In genomic region chr2:230865324-230865765, GRCh38 we compare ENCODE assay signal across 9 cellular contexts. TPM values are rescaled to one million over a fixed set of nuclear protein-coding genes. Genes with fewer than 3 reads are reported as not detected.
A peak's percentile ranks its signal among the peaks of the same experiment; 100 is the strongest.
DNase-seq lines count a peak whose midpoint lies in the region; ATAC-seq and TF ChIP-seq lines count a peak whose summit lies in the region.
"Had no signal": no experiment of that assay in that cellular context is flagged by ENCODE, and none has a peak within 500 bp of the region (broad histone marks: within the 10 kb centered on the region; RNA-seq: fewer than 3 reads in every experiment).

No MANE protein-coding gene starts in this region.

- WGBS in mammary epithelial cell (ENCODE audit: low coverage, missing lambda C conversion rate): 7% methylated on average over 7 of the region's 23 CpGs

- H3K4me1 ChIP-seq in HCT116 (ENCODE audit: control insufficient read depth in 1 of 2, insufficient read depth in 2 of 2, low read length in 2 of 2) (peaks cover 24 to 34% of the 10 kb centered on the region in 2 experiments), mammary epithelial cell (ENCODE audit: insufficient read depth, low read length) (no peaks in the 10 kb centered on the region), mucosa of descending colon (ENCODE audit: low read depth) (peaks cover 46% of the 10 kb centered on the region)

- H4K20me1 ChIP-seq in HCT116 (ENCODE audit: insufficient read depth): no peaks in the 10 kb centered on the region
- no peaks in the 10 kb centered on the region for H4K20me1 ChIP-seq in mammary epithelial cell (ENCODE audit: insufficient read depth, low read length)

- H3K4me3 ChIP-seq in HCT116 (replicated peaks in 1 of 2; ENCODE audit: low read depth in 1 of 2, low read length in 2 of 2) (peak overlapping the region; percentile 80 to 92), mammary epithelial cell (replicated peaks in 1 of 3; ENCODE audit: insufficient read depth in 1 of 3, low read depth in 2 of 3, low read length in 3 of 3) (peak overlapping the region; percentile 49 to 69 (median 66)), mucosa of descending colon (peak overlapping the region; percentile 100)

- H3K27me3 ChIP-seq in HCT116 (ENCODE audit: insufficient read depth, low read length) (no peaks in the 10 kb centered on the region), mammary epithelial cell (ENCODE audit: insufficient read depth, low read length) (no peaks in the 10 kb centered on the region)

- peak overlapping the region; percentile 66; the same call in 1 of the 2 replicates for H3K27ac ChIP-seq in HCT116 (ENCODE audit: low read depth, low read length)
- no peak overlapping the region for H3K27ac ChIP-seq in mammary epithelial cell (ENCODE audit: insufficient read depth, low read depth, low read length)

- H3K9me3 ChIP-seq in HCT116 (ENCODE audit: control insufficient read depth in 1 of 2, insufficient read depth in 1 of 2, low read depth in 1 of 2, low read length in 2 of 2) (no peaks in the 10 kb centered on the region), mammary epithelial cell (replicated peaks; ENCODE audit: insufficient read depth, low read length) (no peaks in the 10 kb centered on the region), mucosa of descending colon (no peaks in the 10 kb centered on the region)

- ATAC-seq in HCT116 (no peak), mucosa of descending colon (peak; percentile 2), HG02571 (IDR thresholded peaks at IDR 0.05; ENCODE audit: unreplicated experiment) (no peak), GM19324 (IDR thresholded peaks at IDR 0.05; ENCODE audit: low FRiP score, unreplicated experiment) (no peak)

- DNase-seq in AG08396 (ENCODE audit: low spot score) (peak; percentile 37), HCT116 (ENCODE audit: low read depth, low spot score) (no peak), mammary epithelial cell (no peak), mucosa of descending colon (peak in 2 of 3 donors; percentile 64 to 70), NCI-H128 (lab: John Stamatoyannopoulos, UW; ENCODE audit: unreplicated experiment) (no peak), SIG-M5 treated with dmso at 0.1 percent for 504 hours (lab: John Stamatoyannopoulos, UW; ENCODE audit: unreplicated experiment) (no peak)

- BruUV-seq in HCT116 (replicated peaks; lab: Mats Ljungman, UMichigan) (no TSS peak), mammary epithelial cell (replicated peaks; lab: Mats Ljungman, UMichigan) (no TSS peak)

- CTCF ChIA-PET in HCT116 (lab: Charles Lee) (interaction anchor here (0.6 to 1.4 kb wide), 6 partner anchors 9 to 41 kb away, joined by 3 to 7 read pairs (median 4); no protein-coding TSS in a partner anchor), mammary epithelial cell (lab: Charles Lee; ENCODE audit: low non-redundant PET) (no interaction called here)

- H3K4me2 ChIP-seq in HCT116 (ENCODE audit: low read length) (peak overlapping the region; percentile 98), mammary epithelial cell (ENCODE audit: insufficient read depth, low read depth, low read length) (peak overlapping the region; percentile 93)

- H3K9ac ChIP-seq in HCT116 (ENCODE audit: low read length) (peak overlapping the region; percentile 80), mammary epithelial cell (ENCODE audit: insufficient read depth, low read length) (no peak overlapping the region)

- TF ChIP-seq RAD21 in HCT116 (IDR thresholded peaks at IDR 0.05; ENCODE audit: low read depth): no peak

- in situ Hi-C loops in mammary epithelial cell (cut with MboI; ENCODE audit: low sequenced_read_pairs in 2 of 2): no loop called here

- dilution Hi-C loops in mammary epithelial cell (cut with HindIII; ENCODE audit: low sequenced_read_pairs): no loop called here

- H3K9me2 ChIP-seq in HCT116 (ENCODE audit: insufficient read depth): no peaks in the 10 kb centered on the region

- RAD21 ChIA-PET in HCT116 (lab: Charles Lee; ENCODE audit: low non-redundant PET in 1 of 2, low total read pairs in 2 of 2, uncharacterized antibody in 2 of 2, unreplicated experiment in 2 of 2): no interaction called here

- H2AFZ ChIP-seq in HCT116 (ENCODE audit: low read depth, low read length, poor library complexity, severe bottlenecking) (no peak overlapping the region), mammary epithelial cell (ENCODE audit: low read depth, low read length) (peak overlapping the region; percentile 96)

- no peak for TF ChIP-seq POLR2A in HCT116 (IDR thresholded peaks at IDR 0.05; ENCODE audit: borderline replicate concordance, extremely low read depth, insufficient read depth, insufficient read length)

- TF ChIP-seq CTCF in HCT116 (IDR thresholded peaks at IDR 0.05 in 2 of 3, conservative IDR thresholded peaks at IDR 0.05 in 1 of 3; ENCODE audit: borderline replicate concordance in 1 of 3, insufficient read depth in 1 of 3, low read depth in 2 of 3, low read length in 2 of 3) (no peak), mammary epithelial cell (conservative IDR thresholded peaks at IDR 0.05 in 1 of 2, IDR thresholded peaks at IDR 0.05 in 1 of 2; ENCODE audit: extremely low read depth in 1 of 2, insufficient read depth in 1 of 2, low read depth in 1 of 2, low read length in 2 of 2) (no peak), mucosa of descending colon (IDR thresholded peaks at IDR 0.05) (no peak)

- POLR2A ChIA-PET in HCT116 (lab: Charles Lee): interaction anchor here (0.7 kb wide), 1 partner anchor 11 kb away, joined by 3 read pairs; no protein-coding TSS in a partner anchor

- H3K36me3 ChIP-seq in HCT116 (ENCODE audit: control insufficient read depth in 1 of 2, insufficient read depth in 2 of 2, low read length in 2 of 2) (no peaks in the 10 kb centered on the region; a peak in 1 of 4 replicates), mammary epithelial cell (ENCODE audit: insufficient read depth, low read length) (no peaks in the 10 kb centered on the region), mucosa of descending colon (ENCODE audit: low read depth) (no peaks in the 10 kb centered on the region)

- H3K79me2 ChIP-seq in HCT116 (ENCODE audit: insufficient read depth, low read length) (peaks cover 6% of the 10 kb centered on the region; the same call in 1 of the 2 replicates), mammary epithelial cell (ENCODE audit: insufficient read depth, low read length) (no peaks in the 10 kb centered on the region)

- intact Hi-C loops in HCT116 (cut with micrococcal nuclease): no loop called here
- intact Hi-C loops in mammary epithelial cell (cut with micrococcal nuclease): no loop called here
- intact Hi-C loops in mucosa of descending colon (cut with DNase I, micrococcal nuclease): no loop called here

TF ChIP-seq in HCT116, 20 proteins besides CTCF, POLR2A, EP300 and RAD21 (continues in another document):
- TF ChIP-seq, protein P1, sequence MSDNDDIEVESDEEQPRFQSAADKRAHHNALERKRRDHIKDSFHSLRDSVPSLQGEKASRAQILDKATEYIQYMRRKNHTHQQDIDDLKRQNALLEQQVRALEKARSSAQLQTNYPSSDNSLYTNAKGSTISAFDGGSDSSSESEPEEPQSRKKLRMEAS (IDR thresholded peaks at IDR 0.05): no peak
- TF ChIP-seq TCF7L2 (IDR thresholded peaks at IDR 0.05; ENCODE audit: borderline replicate concordance, extremely low read depth, insufficient read depth, insufficient read length): no peak
- TF ChIP-seq SP1 (IDR thresholded peaks at IDR 0.05; ENCODE audit: low read depth): no peak
- TF ChIP-seq YY1 (IDR thresholded peaks at IDR 0.05; ENCODE audit: extremely low read depth, insufficient replicate concordance, low read depth, low read length): no peak
- no peak for TF ChIP-seq EZH2 (IDR thresholded peaks at IDR 0.05)
- TF ChIP-seq ELF1 (IDR thresholded peaks at IDR 0.05; ENCODE audit: borderline replicate concordance, low read depth): no peak
- TF ChIP-seq SRF (IDR thresholded peaks at IDR 0.05; ENCODE audit: low read depth): no peak
- no peak for TF ChIP-seq FOSL1 (IDR thresholded peaks at IDR 0.05; ENCODE audit: low read depth)
- TF ChIP-seq ZNF274 (IDR thresholded peaks at IDR 0.05; ENCODE audit: low read depth, low read length): no peak
- TF ChIP-seq, protein P2, sequence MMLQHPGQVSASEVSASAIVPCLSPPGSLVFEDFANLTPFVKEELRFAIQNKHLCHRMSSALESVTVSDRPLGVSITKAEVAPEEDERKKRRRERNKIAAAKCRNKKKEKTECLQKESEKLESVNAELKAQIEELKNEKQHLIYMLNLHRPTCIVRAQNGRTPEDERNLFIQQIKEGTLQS (IDR thresholded peaks at IDR 0.05): no peak
- no peak for TF ChIP-seq ZFX (IDR thresholded peaks at IDR 0.05)
- TF ChIP-seq ZBTB33 (IDR thresholded peaks at IDR 0.05; ENCODE audit: extremely low read depth, insufficient replicate concordance, low read length): no peak
- no peak for TF ChIP-seq POLR2AphosphoS5 (IDR thresholded peaks at IDR 0.05; ENCODE audit: low read depth, low read length)

RNA-seq across cellular contexts. Expression of gene ITM2C, which starts 0.6 kb away (rescaled TPM):
- total RNA-seq in HCT116 (2021; ENCODE audit: unreplicated experiment) (117 TPM), mammary epithelial cell (10 to 100 TPM; 24.8 to 47.1 TPM), mucosa of descending colon (1,000 to 10,000 TPM; 1,048 to 2,192 (median 2,113) TPM)
- polyA plus RNA-seq in HCT116 (2012): 192 and 214 TPM in 2 replicates
- polyA plus RNA-seq in mammary epithelial cell: 66.2 TPM
- polyA minus RNA-seq in mammary epithelial cell: 77.9 TPM

RNA-seq across cellular contexts. Expression of gene GPR55, which starts 59.7 kb away (rescaled TPM):
- total RNA-seq in HCT116 (2021; ENCODE audit: unreplicated experiment): not detected
- 0.08 TPM in 1 of 2 replicates, not detected in the other for polyA plus RNA-seq in HCT116 (2012)
- not detected for total RNA-seq in mammary epithelial cell
- not detected for polyA plus RNA-seq in mammary epithelial cell
- polyA minus RNA-seq in mammary epithelial cell: not detected
- total RNA-seq in mucosa of descending colon: 1 to 10 TPM in 2 of 3 donors, under 1 TPM in 1; 0.99 to 1.1 (median 1.1) TPM
- total RNA-seq: pulmonary artery endothelial cell had no signal

Comparison
In these comparisons a context has a peak if more than half of its experiments do, and no peak if none do; other contexts are left out.
1. DNase-seq: peak in AG08396 (single experiment) and mucosa of descending colon (2 of 3); none in HCT116 (single experiment), mammary epithelial cell (single experiment), NCI-H128 (single experiment) and SIG-M5 treated with dmso at 0.1 percent for 504 hours (single experiment).
2. Peak in every context shown above with its lines, with median percentiles within 50 percentile points of each other: H3K4me3 ChIP-seq.